Comparison of ENCODE assay signal across 3 cellular contexts in the genomic region with DNA sequence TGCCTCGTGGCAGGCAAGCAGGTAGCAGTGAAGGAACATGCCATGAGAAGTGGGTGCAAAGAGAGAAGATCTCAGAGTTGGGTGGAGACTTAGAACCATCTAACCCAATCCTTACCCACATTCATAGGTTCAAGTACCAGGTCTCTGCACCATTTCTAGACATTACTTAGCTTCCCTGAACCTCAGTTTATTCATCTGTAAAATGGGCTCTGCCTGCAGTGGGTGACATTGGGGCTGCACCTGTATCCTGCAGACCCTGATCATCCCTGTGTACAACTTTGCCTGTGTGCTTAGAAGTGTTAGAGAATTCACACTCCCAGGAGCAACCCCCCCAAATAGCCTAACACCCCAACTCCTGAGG.
TF ChIP-seq lines count a peak whose summit lies in the region.

No MANE protein-coding gene starts in this region.

TF ChIP-seq in HepG2, 621 proteins besides CTCF, POLR2A, EP300 and RAD21:
- no peak for TF ChIP-seq ZNF274 (CRISPR knock-in tag; IDR thresholded peaks at IDR 0.05)
- TF ChIP-seq ZNF629 (CRISPR knock-in tag; conservative IDR thresholded peaks at IDR 0.05) = peak; percentile 94
- no peak for TF ChIP-seq SIN3A (IDR thresholded peaks at IDR 0.05; ENCODE audit: borderline replicate concordance, low read depth, low read length)
- TF ChIP-seq, protein P1, sequence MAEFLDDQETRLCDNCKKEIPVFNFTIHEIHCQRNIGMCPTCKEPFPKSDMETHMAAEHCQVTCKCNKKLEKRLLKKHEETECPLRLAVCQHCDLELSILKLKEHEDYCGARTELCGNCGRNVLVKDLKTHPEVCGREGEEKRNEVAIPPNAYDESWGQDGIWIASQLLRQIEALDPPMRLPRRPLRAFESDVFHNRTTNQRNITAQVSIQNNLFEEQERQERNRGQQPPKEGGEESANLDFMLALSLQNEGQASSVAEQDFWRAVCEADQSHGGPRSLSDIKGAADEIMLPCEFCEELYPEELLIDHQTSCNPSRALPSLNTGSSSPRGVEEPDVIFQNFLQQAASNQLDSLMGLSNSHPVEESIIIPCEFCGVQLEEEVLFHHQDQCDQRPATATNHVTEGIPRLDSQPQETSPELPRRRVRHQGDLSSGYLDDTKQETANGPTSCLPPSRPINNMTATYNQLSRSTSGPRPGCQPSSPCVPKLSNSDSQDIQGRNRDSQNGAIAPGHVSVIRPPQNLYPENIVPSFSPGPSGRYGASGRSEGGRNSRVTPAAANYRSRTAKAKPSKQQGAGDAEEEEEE (CRISPR knock-in tag; IDR thresholded peaks at IDR 0.05; ENCODE audit: borderline replicate concordance) = no peak
- no peak for TF ChIP-seq EED (CRISPR knock-in tag; IDR thresholded peaks at IDR 0.05)
- TF ChIP-seq ZMYM3 (CRISPR knock-in tag; IDR thresholded peaks at IDR 0.05) = peak; percentile 72; the same call in 1 of the 2 replicates

TF ChIP-seq in H1, 55 proteins besides CTCF, POLR2A, EP300 and RAD21:
- peak; percentile 39; the same call in 1 of the 2 replicates for TF ChIP-seq KDM1A (IDR thresholded peaks at IDR 0.05; ENCODE audit: borderline replicate concordance, low read length)
- TF ChIP-seq TAF1 (IDR thresholded peaks at IDR 0.05; ENCODE audit: low read depth, low read length) = no peak

TF ChIP-seq in GM12891, 5 proteins besides CTCF, POLR2A, EP300 and RAD21:
- TF ChIP-seq SPI1 (IDR thresholded peaks at IDR 0.05; ENCODE audit: low read depth, low read length) = no peak
- TF ChIP-seq TAF1 (IDR thresholded peaks at IDR 0.05; ENCODE audit: low read depth, low read length) = no peak
- no peak for TF ChIP-seq POLR2AphosphoS5 (IDR thresholded peaks at IDR 0.05; ENCODE audit: low read depth, low read length)
- TF ChIP-seq POU2F2 (IDR thresholded peaks at IDR 0.05; ENCODE audit: low read depth, low read length) = no peak
- TF ChIP-seq PAX5 (IDR thresholded peaks at IDR 0.05; ENCODE audit: insufficient read depth, low read length, severe bottlenecking) = no peak
TF ChIP-seq in GM12891: peak in this region for 0.
